In the genomic region with DNA sequence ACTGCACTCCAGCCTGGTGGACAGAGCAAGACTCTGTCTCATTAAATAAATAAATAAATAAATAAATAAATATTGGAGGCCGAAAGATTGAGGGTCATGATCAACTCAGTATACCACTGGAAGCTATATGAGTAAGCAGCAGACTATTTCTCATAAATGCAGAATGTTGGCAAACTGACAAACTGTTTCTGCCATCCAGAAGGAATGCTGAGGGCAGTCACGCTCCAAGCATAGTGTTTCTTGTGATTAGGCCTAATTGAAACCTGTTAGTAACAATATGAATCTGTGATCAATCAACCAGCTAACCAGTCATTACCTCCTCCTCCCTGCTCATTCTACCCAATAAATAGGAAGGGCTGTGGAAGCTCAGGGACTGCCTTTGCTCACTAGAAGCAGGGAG, we compare ENCODE assay signal across 11 cellular contexts. TPM values are rescaled to one million over a fixed set of nuclear protein-coding genes. Genes with fewer than 3 reads are reported as not detected.
A peak's percentile ranks its signal among the peaks of the same experiment; 100 is the strongest.
DNase-seq lines count a peak whose midpoint lies in the region; ATAC-seq, FAIRE-seq and TF ChIP-seq lines count a peak whose summit lies in the region.
"Had no signal": no experiment of that assay in that cellular context is flagged by ENCODE, and none has a peak within 500 bp of the region (broad histone marks: within the 10 kb centered on the region; RNA-seq: fewer than 3 reads in every experiment).

No MANE protein-coding gene starts in this region.

- H3K36me3 Mint-ChIP-seq in WTC11 = no peaks in the 10 kb centered on the region

- peaks cover 84% of the 10 kb centered on the region for H3K4me1 ChIP-seq in A549

- H3K4me3 Mint-ChIP-seq in WTC11 = no peak overlapping the region

- no peaks in the 10 kb centered on the region for H3K9me3 ChIP-seq in A549
- H3K9me3 ChIP-seq: BE2C had no signal

- TF ChIP-seq CTCF in A549 (IDR thresholded peaks at IDR 0.05) = no peak
- TF ChIP-seq CTCF in WTC11 (IDR thresholded peaks at IDR 0.05) = no peak

- H3K4me3 ChIP-seq in A549 = no peak overlapping the region

- POLR2A ChIA-PET in A549 (lab: Yijun Ruan, JAX) = interaction anchor here (2.2 to 2.8 kb wide), 2 partner anchors 9 to 45 kb away, joined by 6 to 20 read pairs; no protein-coding TSS in a partner anchor
- POLR2A ChIA-PET in WTC11 (lab: Charles Lee) = no interaction called here

- H3K27ac ChIP-seq in A549 = peak overlapping the region; percentile 96 to 98

- CTCF ChIA-PET in A549 (lab: Yijun Ruan, JAX) (interaction anchor here (1.3 to 21.9 kb wide), 8 partner anchors 11 to 120 kb away, joined by 3 to 525 read pairs (median 18); a partner anchor contains a TSS), WTC11 (lab: Charles Lee) (interaction anchor here (5.1 to 5.3 kb wide), 2 partner anchors 12 to 46 kb away, joined by 24 to 83 read pairs; no protein-coding TSS in a partner anchor)

- peaks cover 50% of the 10 kb centered on the region for H3K4me1 Mint-ChIP-seq in WTC11

- no peaks in the 10 kb centered on the region for H3K9me3 Mint-ChIP-seq in WTC11

- H3K27ac Mint-ChIP-seq in WTC11 = peak overlapping the region; percentile 14; the same call in 1 of the 2 replicates

- H3K4me2 ChIP-seq in A549 = peak overlapping the region; percentile 80

- peak in 1 of 2 experiments; percentile 92 for DNase-seq in A549 (ENCODE audit: low read depth in 1 of 2, low spot score in 1 of 2)
- peak; percentile 47 for DNase-seq in HK-2 (ENCODE audit: unreplicated experiment)
- no peak for DNase-seq in WTC11 (ENCODE audit: low spot score)
- peak; percentile 95 for DNase-seq in foreskin melanocyte
- no peak for DNase-seq in NCI-H1105 (lab: John Stamatoyannopoulos, UW)
- DNase-seq in stimulated activated CD4-positive, alpha-beta T cell treated with anti-CD3 and anti-CD28 coated beads, Interleukin-1b, Interleukin-23, amount 100 ng/mL, for 48 hours = no peak
- DNase-seq in NAMALWA (ENCODE audit: low spot score) = no peak
- no peak for DNase-seq in GF-D8 (lab: John Stamatoyannopoulos, UW)
- DNase-seq: BE2C had no signal

- FAIRE-seq in A549 (lab: Jason Lieb, UNC) = peak; percentile 76
- FAIRE-seq: kidney had no signal

- no peaks in the 10 kb centered on the region for H3K27me3 Mint-ChIP-seq in WTC11 (ENCODE audit: low read depth)

- TF ChIP-seq POLR2A in A549 (IDR thresholded peaks at IDR 0.05; ENCODE audit: low read length) = no peak

- TF ChIP-seq RAD21 in A549 (conservative IDR thresholded peaks at IDR 0.05 in 1 of 2, IDR thresholded peaks at IDR 0.05 in 1 of 2) = 0 out of 5 replicates have a peak, but pooled peaks of 1 of the 2 experiments have one; percentile 18

- WGBS in A549 (ENCODE audit: missing lambda C conversion rate) = 2% methylated on average over 2 of the region's 2 CpGs

- ATAC-seq in A549 = peak in 1 of 2 experiments; percentile 26; a peak in 3 of 6 replicates
- ATAC-seq in WTC11 = no peak

- peak; percentile 77 to 81; a peak in 4 of 5 replicates for TF ChIP-seq EP300 in A549 (IDR thresholded peaks at IDR 0.05)

TF ChIP-seq in A549, 52 proteins besides CTCF, POLR2A, EP300 and RAD21 (continues in another document):
- TF ChIP-seq FOSB (CRISPR knock-in tag; IDR thresholded peaks at IDR 0.05) = no peak
- 0 out of 3 replicates have a peak, but pooled peaks have one; percentile 28 for TF ChIP-seq SMC3 (IDR thresholded peaks at IDR 0.05)
- no peak for TF ChIP-seq TFCP2L1 (CRISPR knock-in tag; IDR thresholded peaks at IDR 0.05)
- TF ChIP-seq ZSCAN20 (CRISPR knock-in tag; IDR thresholded peaks at IDR 0.05) = no peak
- TF ChIP-seq RNF2 (IDR thresholded peaks at IDR 0.05; ENCODE audit: borderline replicate concordance, low read depth) = no peak
- TF ChIP-seq POLR2AphosphoS2 (conservative IDR thresholded peaks at IDR 0.05; ENCODE audit: low read length) = no peak
- no peak for TF ChIP-seq ZNF302 (CRISPR knock-in tag; IDR thresholded peaks at IDR 0.05)
- no peak for TF ChIP-seq TP53 (CRISPR knock-in tag; IDR thresholded peaks at IDR 0.05)
- peak; percentile 90 for TF ChIP-seq JUNB (IDR thresholded peaks at IDR 0.05)
- no peak for TF ChIP-seq CBX2 (IDR thresholded peaks at IDR 0.05; ENCODE audit: borderline replicate concordance, low read depth)
- TF ChIP-seq ESRRA (IDR thresholded peaks at IDR 0.05; ENCODE audit: borderline replicate concordance, low read length) = no peak
- TF ChIP-seq EHF (CRISPR knock-in tag; IDR thresholded peaks at IDR 0.05) = no peak
- no peak for TF ChIP-seq CHD4 (IDR thresholded peaks at IDR 0.05; ENCODE audit: borderline replicate concordance)
- TF ChIP-seq HDAC2 (IDR thresholded peaks at IDR 0.05) = no peak
- TF ChIP-seq, protein P1, sequence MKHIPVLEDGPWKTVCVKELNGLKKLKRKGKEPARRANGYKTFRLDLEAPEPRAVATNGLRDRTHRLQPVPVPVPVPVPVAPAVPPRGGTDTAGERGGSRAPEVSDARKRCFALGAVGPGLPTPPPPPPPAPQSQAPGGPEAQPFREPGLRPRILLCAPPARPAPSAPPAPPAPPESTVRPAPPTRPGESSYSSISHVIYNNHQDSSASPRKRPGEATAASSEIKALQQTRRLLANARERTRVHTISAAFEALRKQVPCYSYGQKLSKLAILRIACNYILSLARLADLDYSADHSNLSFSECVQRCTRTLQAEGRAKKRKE (CRISPR knock-in tag; IDR thresholded peaks at IDR 0.05; ENCODE audit: low read depth) = no peak
- TF ChIP-seq CEBPB (IDR thresholded peaks at IDR 0.05) = peak in 1 of 2 experiments; percentile 81; a peak in 2 of 4 replicates
- TF ChIP-seq RARB (CRISPR knock-in tag; IDR thresholded peaks at IDR 0.05) = no peak

TF ChIP-seq in WTC11, 78 proteins besides CTCF, POLR2A, EP300 and RAD21:
- TF ChIP-seq GRHL2 (CRISPR knock-in tag; IDR thresholded peaks at IDR 0.05; ENCODE audit: insufficient replicate concordance, severe bottlenecking) (no peak), NR3C1 (CRISPR knock-in tag; conservative IDR thresholded peaks at IDR 0.05; ENCODE audit: low read depth) (no peak), TCF7 (CRISPR knock-in tag; IDR thresholded peaks at IDR 0.05; ENCODE audit: low read depth) (no peak)
- TF ChIP-seq, protein P2, sequence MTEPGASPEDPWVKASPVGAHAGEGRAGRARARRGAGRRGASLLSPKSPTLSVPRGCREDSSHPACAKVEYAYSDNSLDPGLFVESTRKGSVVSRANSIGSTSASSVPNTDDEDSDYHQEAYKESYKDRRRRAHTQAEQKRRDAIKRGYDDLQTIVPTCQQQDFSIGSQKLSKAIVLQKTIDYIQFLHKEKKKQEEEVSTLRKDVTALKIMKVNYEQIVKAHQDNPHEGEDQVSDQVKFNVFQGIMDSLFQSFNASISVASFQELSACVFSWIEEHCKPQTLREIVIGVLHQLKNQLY (CRISPR knock-in tag; IDR thresholded peaks at IDR 0.05) = no peak

RNA-seq across cellular contexts. Expression of a gene that starts 15.2 kb away (rescaled TPM):
- polyA plus RNA-seq in A549 (2011; rRNA removed) (0.33 and 0.49 TPM in 2 replicates), A549 (2017; fragmentation: RNase III; extraction: RNeasy Plus Mini Kit Qiagen cat#74134 plus additional on column Dnase treatment) (0.41 to 0.67 TPM (median 0.43 TPM) in 3 replicates)
- polyA plus RNA-seq in A549 (2012; cell fraction: cytosol; rRNA removed) = 0.73 and 1.3 TPM in 2 replicates
- polyA plus RNA-seq in A549 (2012; cell fraction: nucleus; rRNA removed) = 0.76 and 0.90 TPM in 2 replicates
- 0.58 and 0.66 TPM in 2 replicates for polyA minus RNA-seq in A549 (2011; rRNA and poly(A)+ RNA removed)
- 0.24 to 0.37 TPM (median 0.32 TPM) in 3 replicates for total RNA-seq in WTC11 (2021)
- total RNA-seq: dermis microvascular lymphatic vessel endothelial cell had no signal

RNA-seq across cellular contexts. Expression of a gene that starts 15.3 kb away (rescaled TPM):
- polyA plus RNA-seq in A549 (2011; rRNA removed) = 9.9 and 10.1 TPM in 2 replicates
- polyA plus RNA-seq in A549 (2012; cell fraction: cytosol; rRNA removed) = 32.0 and 52.5 TPM in 2 replicates
- polyA plus RNA-seq in A549 (2012; cell fraction: nucleus; rRNA removed) = 59.4 and 69.8 TPM in 2 replicates
- 11.1 to 13.9 TPM (median 12.3 TPM) in 3 replicates for polyA plus RNA-seq in A549 (2017; fragmentation: RNase III; extraction: RNeasy Plus Mini Kit Qiagen cat#74134 plus additional on column Dnase treatment)
- 4.5 and 6.9 TPM in 2 replicates for polyA minus RNA-seq in A549 (2011; rRNA and poly(A)+ RNA removed)
- total RNA-seq in WTC11 (2021) = 0.16 to 0.37 TPM (median 0.23 TPM) in 3 replicates
- total RNA-seq: dermis microvascular lymphatic vessel endothelial cell had no signal

Comparison
In these comparisons a context has a peak if more than half of its experiments do, and no peak if none do; other contexts are left out.
1. DNase-seq: peak in HK-2 (single experiment) and foreskin melanocyte (single experiment); none in WTC11 (single experiment), NCI-H1105 (single experiment), stimulated activated CD4-positive, alpha-beta T cell treated with anti-CD3 and anti-CD28 coated beads, Interleukin-1b, Interleukin-23, amount 100 ng/mL, for 48 hours (single experiment), NAMALWA (single experiment) and GF-D8 (single experiment).